Comparison of ENCODE assay signal across 21 cellular contexts in genomic region chr17:66240630-66241029, GRCh38. TPM values are rescaled to one million over a fixed set of nuclear protein-coding genes. Genes with fewer than 3 reads are reported as not detected.
DNase-seq lines count a peak whose midpoint lies in the region; ATAC-seq and TF ChIP-seq lines count a peak whose summit lies in the region.
"Had no signal": no experiment of that assay in that cellular context is flagged by ENCODE, and none has a peak within 500 bp of the region (broad histone marks: within the 10 kb centered on the region; RNA-seq: fewer than 3 reads in every experiment).

No MANE protein-coding gene starts in this region.

- no TSS peak for BruUV-seq in PC-3 (replicated peaks; lab: Mats Ljungman, UMichigan)

- H2AK5ac ChIP-seq in mesenchymal stem cell (ENCODE audit: low read length, severe bottlenecking) = no peak overlapping the region

- H3K27me3 Mint-ChIP-seq in activated naive CD4-positive, alpha-beta T cell treated with anti-CD3 and anti-CD28 coated beads for 36 hours (ENCODE audit: low read depth) = no peaks in the 10 kb centered on the region
- H3K27me3 Mint-ChIP-seq: activated B cell treated with CpG ODN at 0.5 μM for 24 hours; activated naive CD8-positive, alpha-beta T cell had no signal

- H2BK15ac ChIP-seq in mesenchymal stem cell (ENCODE audit: low read depth, poor library complexity, severe bottlenecking) = no peak overlapping the region

- H3K27ac Mint-ChIP-seq in activated naive CD4-positive, alpha-beta T cell treated with anti-CD3 and anti-CD28 coated beads for 36 hours = no peak overlapping the region
- H3K27ac Mint-ChIP-seq: activated B cell treated with CpG ODN at 0.5 μM for 24 hours; activated naive CD8-positive, alpha-beta T cell; activated T-cell treated with anti-CD3 and anti-CD28 coated beads, Interleukin-2, amount 50 U/mL, for 72 hours had no signal

- H3K9me2 ChIP-seq in PC-3 (replicated peaks; ENCODE audit: low read length) = no peaks in the 10 kb centered on the region

- H3K36me3 ChIP-seq in PC-3 (ENCODE audit: low read depth, low read length) = no peaks in the 10 kb centered on the region
- H3K36me3 ChIP-seq in mesenchymal stem cell (ENCODE audit: control insufficient read depth in 1 of 2, insufficient read depth in 2 of 2, low read depth in 1 of 2, low read length in 2 of 2) = no peaks in the 10 kb centered on the region
- H3K36me3 ChIP-seq: breast epithelium, thoracic aorta had no signal

- H3K4me2 ChIP-seq in PC-3 (ENCODE audit: low read length) = peak overlapping the region; percentile 7
- H3K4me2 ChIP-seq in mesenchymal stem cell (ENCODE audit: low read length, poor library complexity, severe bottlenecking) = no peak overlapping the region

- no peak overlapping the region for H3K23ac ChIP-seq in mesenchymal stem cell (ENCODE audit: low read length in 2 of 2)

- H3K9ac ChIP-seq in PC-3 (ENCODE audit: low read length) (no peak overlapping the region), mesenchymal stem cell (ENCODE audit: low read length) (no peak overlapping the region)

- no peak for TF ChIP-seq CTCF in PC-3 (conservative IDR thresholded peaks at IDR 0.05; ENCODE audit: low read depth, low read length)

- H4K91ac ChIP-seq in mesenchymal stem cell (ENCODE audit: low read length) = no peak overlapping the region

- H4K8ac ChIP-seq in mesenchymal stem cell (ENCODE audit: low read length) = no peak overlapping the region

- H2AFZ ChIP-seq in PC-3 (ENCODE audit: low read length) (no peak overlapping the region), mesenchymal stem cell (ENCODE audit: low read depth, low read length) (no peak overlapping the region)

- no peak overlapping the region for H3K14ac ChIP-seq in mesenchymal stem cell (ENCODE audit: low read length in 2 of 2)

- no peaks in the 10 kb centered on the region for H3K9me3 Mint-ChIP-seq in activated naive CD4-positive, alpha-beta T cell treated with anti-CD3 and anti-CD28 coated beads for 36 hours
- H3K9me3 Mint-ChIP-seq: activated B cell treated with CpG ODN at 0.5 μM for 24 hours; activated T-cell treated with anti-CD3 and anti-CD28 coated beads, Interleukin-2, amount 50 U/mL, for 72 hours had no signal

- H3K4me1 ChIP-seq in PC-3 (ENCODE audit: insufficient read depth, low read length) = peaks cover 16% of the 10 kb centered on the region
- no peaks in the 10 kb centered on the region for H3K4me1 ChIP-seq in mesenchymal stem cell (ENCODE audit: control insufficient read depth, insufficient read depth, low read depth, low read length)
- H3K4me1 ChIP-seq: breast epithelium had no signal

- H2BK5ac ChIP-seq in mesenchymal stem cell (ENCODE audit: low read depth, low read length, poor library complexity, severe bottlenecking) = no peak overlapping the region

- no peaks in the 10 kb centered on the region for H3K36me3 Mint-ChIP-seq in activated naive CD4-positive, alpha-beta T cell treated with anti-CD3 and anti-CD28 coated beads for 36 hours (ENCODE audit: low read depth)

- no peaks in the 10 kb centered on the region for H3K79me2 ChIP-seq in PC-3 (ENCODE audit: low read length)

- intact Hi-C loops in PC-3 (cut with micrococcal nuclease) = loop anchor here (2.0 kb wide), 1 partner anchor 40 kb away; no protein-coding TSS in a partner anchor
- intact Hi-C loops in activated naive CD4-positive, alpha-beta T cell treated with anti-CD3 and anti-CD28 coated beads for 36 hours (cut with micrococcal nuclease) = no loop called here
- intact Hi-C loops in cardiac septum (cut with DNase I) = no loop called here

- no CpG with 5 or more reads among the region's 3 CpGs for WGBS in mesenchymal stem cell

- no peak overlapping the region for H3K4ac ChIP-seq in mesenchymal stem cell (ENCODE audit: low read depth in 1 of 2, low read length in 2 of 2)

- H3K4me3 ChIP-seq in PC-3 (ENCODE audit: low read length) = no peak overlapping the region
- no peak overlapping the region for H3K4me3 ChIP-seq in mesenchymal stem cell (ENCODE audit: insufficient read depth in 1 of 2, low read depth in 1 of 2, low read length in 2 of 2)
- H3K4me3 ChIP-seq: breast epithelium, thoracic aorta had no signal

- H3K27ac ChIP-seq in PC-3 (ENCODE audit: low read length) (peak overlapping the region; percentile 15), mesenchymal stem cell (ENCODE audit: low read length, poor library complexity, severe bottlenecking) (no peak overlapping the region)
- H3K27ac ChIP-seq: breast epithelium, C4-2B, thoracic aorta had no signal

- H2BK12ac ChIP-seq in mesenchymal stem cell (ENCODE audit: low read length in 2 of 2) = no peak overlapping the region

- H3K27me3 ChIP-seq in PC-3 (ENCODE audit: low read length) (no peaks in the 10 kb centered on the region), mesenchymal stem cell (ENCODE audit: control insufficient read depth in 1 of 2, insufficient read depth in 1 of 2, low read length in 2 of 2) (no peaks in the 10 kb centered on the region)
- H3K27me3 ChIP-seq: breast epithelium had no signal

- no peak overlapping the region for H2BK120ac ChIP-seq in mesenchymal stem cell (ENCODE audit: low read depth, low read length)

- DNase-seq in GM04503 (ENCODE audit: low read depth) = peak; percentile 45
- peak; percentile 86 for DNase-seq in PC-3
- DNase-seq in dedifferentiated amniotic fluid mesenchymal stem cell (ENCODE audit: extremely low spot score) = peak; percentile 30
- peak; percentile 15 for DNase-seq in mesenchymal stem cell
- no peak for DNase-seq in stimulated activated CD8-positive, alpha-beta memory T cell treated with anti-CD3 and anti-CD28 coated beads, Interleukin-4, amount 100 ng/mL, for 48 hours
- no peak for DNase-seq in NCI-H69 (lab: John Stamatoyannopoulos, UW)
- DNase-seq in activated naive CD4-positive, alpha-beta T cell treated with anti-CD3 and anti-CD28 coated beads for 36 hours = no peak
- DNase-seq in cardiac septum (ENCODE audit: low spot score) = no peak
- DNase-seq: activated B cell treated with CpG ODN at 0.5 μM for 24 hours; activated T-cell treated with anti-CD3 and anti-CD28 coated beads, Interleukin-2, amount 50 U/mL, for 72 hours; effector CD4-positive, alpha-beta T cell; NCI-H187; NCI-H446 treated with DMSO at 0.1 percent for 48 hours; Right ventricle myocardium superior; T-helper 2 cell had no signal

- CTCF ChIA-PET in PC-3 (lab: Charles Lee) = no interaction called here
- CTCF ChIA-PET in activated naive CD4-positive, alpha-beta T cell treated with anti-CD3 and anti-CD28 coated beads for 36 hours (lab: Charles Lee) = interaction anchor here (2.2 kb wide), 1 partner anchor 40 kb away, joined by 6 read pairs; no protein-coding TSS in a partner anchor

- H3K4me3 Mint-ChIP-seq in activated naive CD4-positive, alpha-beta T cell treated with anti-CD3 and anti-CD28 coated beads for 36 hours = no peak overlapping the region
- H3K4me3 Mint-ChIP-seq: activated B cell treated with CpG ODN at 0.5 μM for 24 hours; activated naive CD8-positive, alpha-beta T cell; activated T-cell treated with anti-CD3 and anti-CD28 coated beads, Interleukin-2, amount 50 U/mL, for 72 hours had no signal

- H3K9me3 ChIP-seq in PC-3 (ENCODE audit: low read length) (no peaks in the 10 kb centered on the region), mesenchymal stem cell (ENCODE audit: control insufficient read depth, low read length) (no peaks in the 10 kb centered on the region)
- H3K9me3 ChIP-seq: breast epithelium, thoracic aorta had no signal

- H4K20me1 ChIP-seq in PC-3 (ENCODE audit: low read length) = no peaks in the 10 kb centered on the region

- no peak overlapping the region for H3K18ac ChIP-seq in mesenchymal stem cell (ENCODE audit: low read depth in 1 of 2, low read length in 2 of 2)

- peak; percentile 89 for ATAC-seq in PC-3
- ATAC-seq: activated T-cell treated with anti-CD3 and anti-CD28 coated beads, Interleukin-2, amount 50 U/mL, for 72 hours; left lobe of liver had no signal

- H3K79me1 ChIP-seq in mesenchymal stem cell (replicated peaks; ENCODE audit: low read length, poor library complexity, severe bottlenecking) = no peaks in the 10 kb centered on the region

- no peaks in the 10 kb centered on the region for H3F3A ChIP-seq in PC-3 (ENCODE audit: low read length, unreplicated experiment)

- peaks cover 15% of the 10 kb centered on the region for H3K4me1 Mint-ChIP-seq in activated naive CD4-positive, alpha-beta T cell treated with anti-CD3 and anti-CD28 coated beads for 36 hours (ENCODE audit: low read depth)
- H3K4me1 Mint-ChIP-seq: activated B cell treated with CpG ODN at 0.5 μM for 24 hours had no signal

- POLR2A ChIA-PET in PC-3 (lab: Charles Lee; ENCODE audit: unreplicated experiment) = interaction anchor here (0.6 kb wide), 3 partner anchors 34 to 576 kb away, joined by 3 to 5 read pairs (median 3); no protein-coding TSS in a partner anchor

RNA-seq across cellular contexts. Expression of gene APOH, which starts 11.4 kb away (rescaled TPM):
- total RNA-seq in PC-3 (2014; rRNA removed) = not detected in 2 replicates
- 0.07 TPM for polyA plus RNA-seq in mesenchymal stem cell (2013, experiment 1 of 2)
- polyA plus RNA-seq in mesenchymal stem cell (2013, experiment 2 of 2) = not detected
- total RNA-seq in activated naive CD4-positive, alpha-beta T cell treated with anti-CD3 and anti-CD28 coated beads for 36 hours = not detected
- not detected for total RNA-seq in cardiac septum
- total RNA-seq: activated B cell treated with CpG ODN at 0.5 μM for 24 hours; activated T-cell treated with anti-CD3 and anti-CD28 coated beads, Interleukin-2, amount 50 U/mL, for 72 hours; breast epithelium; pulmonary artery endothelial cell; thoracic aorta had no signal

RNA-seq across cellular contexts. Expression of gene CEP112, which starts 48.7 kb away (rescaled TPM):
- total RNA-seq in PC-3 (2014; rRNA removed) = 3.3 and 6.5 TPM in 2 replicates
- 8.1 TPM for polyA plus RNA-seq in mesenchymal stem cell (2013, experiment 1 of 2)
- polyA plus RNA-seq in mesenchymal stem cell (2013, experiment 2 of 2) = 8.7 TPM
- total RNA-seq in activated naive CD4-positive, alpha-beta T cell treated with anti-CD3 and anti-CD28 coated beads for 36 hours = under 1 TPM; 0.49 to 0.95 TPM
- 19.6 TPM for total RNA-seq in cardiac septum

Comparison
In these comparisons a context has a peak if more than half of its experiments do, and no peak if none do; other contexts are left out.
1. DNase-seq: peak in GM04503 (single experiment), PC-3 (single experiment), dedifferentiated amniotic fluid mesenchymal stem cell (single experiment) and mesenchymal stem cell (single experiment); none in stimulated activated CD8-positive, alpha-beta memory T cell treated with anti-CD3 and anti-CD28 coated beads, Interleukin-4, amount 100 ng/mL, for 48 hours (single experiment), NCI-H69 (single experiment), activated naive CD4-positive, alpha-beta T cell treated with anti-CD3 and anti-CD28 coated beads for 36 hours (single experiment) and cardiac septum (single experiment).